ENCODE assay signal across 1 cellular context in the genomic region with DNA sequence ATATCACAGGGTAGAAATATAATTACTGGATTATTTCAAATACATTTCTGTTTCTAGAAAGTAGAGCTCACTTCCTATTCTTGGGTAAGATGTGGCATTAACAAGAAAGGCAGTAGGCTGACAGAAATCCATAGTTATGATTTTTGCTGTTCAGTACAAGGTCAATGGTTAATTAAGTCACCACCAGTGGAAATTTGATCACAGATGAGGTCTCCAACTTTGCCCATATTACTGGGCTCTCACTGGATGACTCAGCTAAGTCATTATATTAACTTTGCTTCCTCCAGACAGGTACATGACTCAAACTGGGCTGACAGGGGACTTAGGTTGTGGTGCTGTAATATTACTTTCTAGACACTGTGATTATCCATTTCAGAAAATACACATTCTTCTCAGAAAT.
TF ChIP-seq lines count a peak whose summit lies in the region.

No MANE protein-coding gene starts in this region.

TF ChIP-seq in SK-N-SH treated with all-trans-retinoic acid at 6 μM for 48 hours, 23 proteins besides CTCF, POLR2A, EP300 and RAD21 (continued from another document):
- TF ChIP-seq PATZ1 (CRISPR knock-in tag; IDR thresholded peaks at IDR 0.05; ENCODE audit: borderline replicate concordance) (peak; percentile 58; the same call in 1 of the 2 replicates), SNAI2 (CRISPR knock-in tag; IDR thresholded peaks at IDR 0.05) (no peak), ZNF565 (CRISPR knock-in tag; conservative IDR thresholded peaks at IDR 0.05; ENCODE audit: low read depth) (no peak), ZFP3 (CRISPR knock-in tag; IDR thresholded peaks at IDR 0.05) (no peak), TOX (CRISPR knock-in tag; IDR thresholded peaks at IDR 0.05; ENCODE audit: borderline replicate concordance) (0 out of 2 replicates have a peak, but pooled peaks have one; percentile 5), CSDC2 (CRISPR knock-in tag; IDR thresholded peaks at IDR 0.05) (no peak), RARB (CRISPR knock-in tag; IDR thresholded peaks at IDR 0.05) (no peak), CREB5 (CRISPR knock-in tag; IDR thresholded peaks at IDR 0.05; ENCODE audit: low read depth) (no peak), ESRRG (CRISPR knock-in tag; IDR thresholded peaks at IDR 0.05) (no peak), OSR1 (CRISPR knock-in tag; IDR thresholded peaks at IDR 0.05) (no peak), ZC3H10 (CRISPR knock-in tag; IDR thresholded peaks at IDR 0.05) (peak; percentile 27; the same call in 1 of the 2 replicates), ISL1 (CRISPR knock-in tag; IDR thresholded peaks at IDR 0.05) (peak; percentile 28; the same call in 1 of the 2 replicates), PPARA (CRISPR knock-in tag; IDR thresholded peaks at IDR 0.05; ENCODE audit: borderline replicate concordance) (no peak), GLIS3 (CRISPR knock-in tag; IDR thresholded peaks at IDR 0.05) (no peak), TSHZ2 (CRISPR knock-in tag; IDR thresholded peaks at IDR 0.05) (no peak), ZNF8 (CRISPR knock-in tag; IDR thresholded peaks at IDR 0.05) (no peak)
TF ChIP-seq in SK-N-SH treated with all-trans-retinoic acid at 6 μM for 48 hours: peak in this region for 4.
